Comparison of ENCODE assay signal across 13 cellular contexts in genomic region chr14:39218171-39218769, GRCh38. TPM values are rescaled to one million over a fixed set of nuclear protein-coding genes. Genes with fewer than 3 reads are reported as not detected.
DNase-seq lines count a peak whose midpoint lies in the region; ATAC-seq, FAIRE-seq and TF ChIP-seq lines count a peak whose summit lies in the region.
"Had no signal": no experiment of that assay in that cellular context is flagged by ENCODE, and none has a peak within 500 bp of the region (broad histone marks: within the 10 kb centered on the region; RNA-seq: fewer than 3 reads in every experiment).

No MANE protein-coding gene starts in this region.

- H3K4me3 ChIP-seq in PC-9 (peak overlapping the region; percentile 27; the same call in 1 of the 2 replicates), epithelial cell of esophagus (ENCODE audit: low read length) (no peak overlapping the region), Karpas-422 (ENCODE audit: low read length) (no peak overlapping the region), esophagus muscularis mucosa (no peak overlapping the region)
- H3K4me3 ChIP-seq: ascending aorta had no signal

- TF ChIP-seq CTCF in PC-9 (conservative IDR thresholded peaks at IDR 0.05) (no peak), epithelial cell of esophagus (IDR thresholded peaks at IDR 0.05; ENCODE audit: insufficient read depth, low read depth, low read length, missing control alignments) (no peak), esophagus muscularis mucosa (IDR thresholded peaks at IDR 0.05) (no peak)

- POLR2A ChIA-PET in PC-9 (lab: Charles Lee; ENCODE audit: unreplicated experiment) = interaction anchor here (0.7 kb wide), 2 partner anchors 48 to 51 kb away, joined by 3 to 5 read pairs; partner anchors contain the start of gene TRAPPC6B

- H3K79me2 ChIP-seq in PC-9 (ENCODE audit: low read depth) = no peaks in the 10 kb centered on the region
- H3K79me2 ChIP-seq in Karpas-422 (ENCODE audit: low read length) = no peaks in the 10 kb centered on the region

- H3K27ac ChIP-seq in PC-9 = peak overlapping the region; percentile 93
- H3K27ac ChIP-seq in Karpas-422 (ENCODE audit: low read length) = no peak overlapping the region
- no peak overlapping the region for H3K27ac ChIP-seq in esophagus muscularis mucosa (replicated peaks in 1 of 4)
- H3K27ac ChIP-seq: ascending aorta had no signal

- H3K9me3 ChIP-seq in PC-9 (ENCODE audit: insufficient read depth, low read depth) = no peaks in the 10 kb centered on the region; the same call in 1 of the 2 replicates
- H3K9me3 ChIP-seq in Karpas-422 (ENCODE audit: low read length) = no peaks in the 10 kb centered on the region
- H3K9me3 ChIP-seq in esophagus muscularis mucosa = no peaks in the 10 kb centered on the region
- H3K9me3 ChIP-seq: ascending aorta, Caco-2 had no signal

- peak overlapping the region; percentile 60 for H3K4me2 ChIP-seq in PC-9
- H3K4me2 ChIP-seq in Karpas-422 (ENCODE audit: low read depth, low read length, poor library complexity, severe bottlenecking) = no peak overlapping the region

- H3K9me2 ChIP-seq in PC-9 (ENCODE audit: insufficient read depth) = no peaks in the 10 kb centered on the region
- no peaks in the 10 kb centered on the region for H3K9me2 ChIP-seq in Karpas-422 (replicated peaks; ENCODE audit: insufficient read depth, low read length)

- BruUV-seq in PC-9 (replicated peaks; lab: Mats Ljungman, UMichigan) = TSS peak; percentile 93

- DNase-seq in H54 (ENCODE audit: insufficient read length, low spot score) (no peak), PC-9 (peak; percentile 44 to 96), epithelial cell of esophagus (ENCODE audit: low read depth) (peak; percentile 85), renal cortical epithelial cell (ENCODE audit: low read depth) (peak; percentile 56), Karpas-422 (no peak), esophagus muscularis mucosa (ENCODE audit: extremely low spot score) (no peak)
- DNase-seq: activated T-cell treated with anti-CD3 and anti-CD28 coated beads, Interleukin-2, amount 50 U/mL, for 48 hours; Caco-2; NCI-H510A; retina had no signal

- CTCF ChIA-PET in PC-9 (lab: Charles Lee) = no interaction called here

- H2AFZ ChIP-seq in PC-9 (no peak overlapping the region), Karpas-422 (ENCODE audit: low read length) (no peak overlapping the region)

- no peak for TF ChIP-seq POLR2A in H54 (IDR thresholded peaks at IDR 0.05; ENCODE audit: low read depth, low read length)
- no peak for TF ChIP-seq POLR2A in esophagus muscularis mucosa (IDR thresholded peaks at IDR 0.05; ENCODE audit: low read depth)

- peaks cover 30% of the 10 kb centered on the region; the same call in 1 of the 2 replicates for H3F3A ChIP-seq in PC-9 (ENCODE audit: insufficient read depth, low read depth)

- H3K4me1 ChIP-seq in PC-9 (replicated peaks; ENCODE audit: insufficient read depth) (peaks cover 32% of the 10 kb centered on the region), Karpas-422 (ENCODE audit: low read length) (peaks cover 6% of the 10 kb centered on the region), esophagus muscularis mucosa (peaks cover 0 to 6% (median 5%) of the 10 kb centered on the region in 4 donors)
- H3K4me1 ChIP-seq: ascending aorta had no signal

- peak; percentile 87 for FAIRE-seq in H54 (lab: Jason Lieb, UNC)

- intact Hi-C loops in PC-9 (cut with micrococcal nuclease; ENCODE audit: unreplicated experiment) = loop anchor here (5.0 kb wide), 2 partner anchors 46 to 49 kb away; partner anchors contain the start of gene TRAPPC6B
- intact Hi-C loops in esophagus muscularis mucosa (cut with DNase I) = no loop called here

- no peak overlapping the region for H3K9ac ChIP-seq in Karpas-422 (ENCODE audit: low read length)

- no peak for TF ChIP-seq EP300 in esophagus muscularis mucosa (IDR thresholded peaks at IDR 0.05)

- H4K20me1 ChIP-seq in PC-9 (ENCODE audit: insufficient read depth) = no peaks in the 10 kb centered on the region
- H4K20me1 ChIP-seq in Karpas-422 (ENCODE audit: insufficient read depth, low read depth, low read length) = no peaks in the 10 kb centered on the region

- H3K27me3 ChIP-seq in PC-9 (ENCODE audit: insufficient read depth, low read depth) (no peaks in the 10 kb centered on the region), Karpas-422 (ENCODE audit: low read length) (no peaks in the 10 kb centered on the region), esophagus muscularis mucosa (no peaks in the 10 kb centered on the region)
- H3K27me3 ChIP-seq: ascending aorta had no signal

- 42% methylated on average over 5 of the region's 5 CpGs for WGBS in esophagus muscularis mucosa

- ATAC-seq in HG02759 (IDR thresholded peaks at IDR 0.05; ENCODE audit: unreplicated experiment) = no peak
- ATAC-seq: Right ventricle myocardium inferior had no signal

- H3K36me3 ChIP-seq in PC-9 (ENCODE audit: low read depth) (no peaks in the 10 kb centered on the region), Karpas-422 (ENCODE audit: insufficient read depth, low read length) (no peaks in the 10 kb centered on the region), esophagus muscularis mucosa (no peaks in the 10 kb centered on the region)
- H3K36me3 ChIP-seq: ascending aorta had no signal

RNA-seq across cellular contexts. Expression of gene MIA2, which starts 15.4 kb away (rescaled TPM):
- total RNA-seq in PC-9 (2021) (36.4 and 43.9 TPM in 2 replicates), renal cortical epithelial cell (41.8 and 81.8 TPM in 2 replicates), esophagus muscularis mucosa (10 to 100 TPM; 10.9 to 17.0 (median 12.6) TPM)
- 36.2 and 65.7 TPM in 2 replicates for total RNA-seq in Karpas-422 (2014; rRNA removed; shearing (Covaris generic); ENCODE audit: low replicate concordance)

RNA-seq across cellular contexts. Expression of gene PNN, which starts 43.2 kb away (rescaled TPM):
- total RNA-seq in PC-9 (2021) = 65.8 and 72.0 TPM in 2 replicates
- 17.2 and 43.2 TPM in 2 replicates for total RNA-seq in renal cortical epithelial cell
- total RNA-seq in Karpas-422 (2014; rRNA removed; shearing (Covaris generic); ENCODE audit: low replicate concordance) = 56.1 and 96.8 TPM in 2 replicates
- total RNA-seq in esophagus muscularis mucosa = 10 to 100 TPM; 21.0 to 32.8 (median 21.6) TPM

RNA-seq across cellular contexts. Expression of gene TRAPPC6B, which starts 48.1 kb away (rescaled TPM):
- total RNA-seq in PC-9 (2021) = 13.2 and 14.6 TPM in 2 replicates
- 34.3 and 36.3 TPM in 2 replicates for total RNA-seq in renal cortical epithelial cell
- 30.4 and 52.5 TPM in 2 replicates for total RNA-seq in Karpas-422 (2014; rRNA removed; shearing (Covaris generic); ENCODE audit: low replicate concordance)
- 10 to 100 TPM; 23.9 to 40.3 (median 30.4) TPM for total RNA-seq in esophagus muscularis mucosa

Comparison
In these comparisons a context has a peak if more than half of its experiments do, and no peak if none do; other contexts are left out.
1. DNase-seq: peak in PC-9 (2 of 2), epithelial cell of esophagus (single experiment) and renal cortical epithelial cell (single experiment); none in H54 (single experiment), Karpas-422 (single experiment) and esophagus muscularis mucosa (single experiment).